Comparison of ENCODE assay signal across 9 cellular contexts in the genomic region with DNA sequence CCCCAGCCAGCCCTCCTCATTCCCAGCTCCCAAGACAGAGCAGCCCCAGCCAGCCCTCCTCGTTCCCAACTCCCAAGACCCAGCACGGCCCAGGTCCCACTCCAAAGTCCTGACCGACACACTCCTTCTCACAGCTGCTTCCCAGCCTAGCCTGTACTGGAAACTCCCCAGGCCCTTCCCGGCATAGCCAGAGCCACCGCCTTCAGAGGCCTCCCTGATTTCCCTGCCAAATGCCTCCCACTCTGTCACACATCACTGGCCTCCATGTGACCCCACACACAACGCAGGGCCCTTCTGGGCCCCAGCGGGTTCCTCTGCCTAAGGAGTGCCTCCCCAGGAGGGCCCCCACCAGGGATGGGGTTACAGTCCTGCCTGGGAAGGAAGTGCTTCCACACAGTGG. TPM values are rescaled to one million over a fixed set of nuclear protein-coding genes. Genes with fewer than 3 reads are reported as not detected.
DNase-seq lines count a peak whose midpoint lies in the region; ATAC-seq and TF ChIP-seq lines count a peak whose summit lies in the region.
"Had no signal": no experiment of that assay in that cellular context is flagged by ENCODE, and none has a peak within 500 bp of the region (broad histone marks: within the 10 kb centered on the region; RNA-seq: fewer than 3 reads in every experiment).

No MANE protein-coding gene starts in this region.

- TF ChIP-seq CTCF in CD4-positive, alpha-beta T cell (IDR thresholded peaks at IDR 0.05), result no peak
- TF ChIP-seq CTCF in nephron progenitor cell (IDR thresholded peaks at IDR 0.05) (no peak), dorsolateral prefrontal cortex (IDR thresholded peaks at IDR 0.05 in 54 of 56, conservative IDR thresholded peaks at IDR 0.05 in 2 of 56; ENCODE audit: low read depth in 1 of 56, partially characterized antibody in 56 of 56) (no peak)

- intact Hi-C loops in CD4-positive, alpha-beta T cell (cut with DNase I, micrococcal nuclease), result loop anchor here in 1 of 2 experiments (5.0 kb wide), 1 partner anchor 126 kb away; the partner anchor contains the start of gene CCNL2
- intact Hi-C loops in dendritic cell treated with granulocyte-macrophage colony-stimulating factor and Interleukin-4, amounts not matched to agents 40 ng/mL and 50 ng/mL, for 4 days (cut with micrococcal nuclease), result no loop called here
- intact Hi-C loops in dorsolateral prefrontal cortex (cut with DNase I), result no loop called here

- DNase-seq in CD4-positive, alpha-beta T cell, result no peak
- DNase-seq in nephron progenitor cell (no peak), dorsolateral prefrontal cortex (no peak), midbrain (lab: John Stamatoyannopoulos, UW) (no peak), UCSD-AML1 (lab: John Stamatoyannopoulos, UW; ENCODE audit: unreplicated experiment) (no peak)
- DNase-seq: effector CD4-positive, alpha-beta T cell had no signal

- no peak overlapping the region for H3K27ac ChIP-seq in CD4-positive, alpha-beta T cell (ENCODE audit: low read depth, low read length)
- peak overlapping the region in 1 of 59 donors; percentile 17 for H3K27ac ChIP-seq in dorsolateral prefrontal cortex

- H3K27ac Mint-ChIP-seq in CD4-positive, alpha-beta T cell, result peak overlapping the region; percentile 81
- peak overlapping the region in 2 of 3 donors; percentile 13 to 85 for H3K27ac Mint-ChIP-seq in IgD-negative memory B cell
- H3K27ac Mint-ChIP-seq in dendritic cell treated with granulocyte-macrophage colony-stimulating factor and Interleukin-4, amounts not matched to agents 40 ng/mL and 50 ng/mL, for 4 days, result peak overlapping the region; percentile 2
- peak overlapping the region; percentile 93 for H3K27ac Mint-ChIP-seq in nephron progenitor cell

- H3K9me3 Mint-ChIP-seq in CD4-positive, alpha-beta T cell, result no peaks in the 10 kb centered on the region
- H3K9me3 Mint-ChIP-seq in IgD-negative memory B cell (no peaks in the 10 kb centered on the region), nephron progenitor cell (no peaks in the 10 kb centered on the region)
- H3K9me3 Mint-ChIP-seq in dendritic cell treated with granulocyte-macrophage colony-stimulating factor and Interleukin-4, amounts not matched to agents 40 ng/mL and 50 ng/mL, for 4 days, result no peaks in the 10 kb centered on the region

- POLR2A ChIA-PET in CD4-positive, alpha-beta T cell (lab: Charles Lee), result interaction anchor here (0.7 kb wide), 1 partner anchor 113 kb away, joined by 3 read pairs; no protein-coding TSS in a partner anchor

- no peak for ATAC-seq in CD4-positive, alpha-beta T cell (ENCODE audit: poor library complexity)
- no peak for ATAC-seq in GM18858 (IDR thresholded peaks at IDR 0.05; ENCODE audit: unreplicated experiment)

- CTCF ChIA-PET in CD4-positive, alpha-beta T cell (lab: Charles Lee), result no interaction called here

- H3K4me3 Mint-ChIP-seq in CD4-positive, alpha-beta T cell, result peak overlapping the region; percentile 92
- H3K4me3 Mint-ChIP-seq in IgD-negative memory B cell (peak overlapping the region; percentile 41 to 92 (median 89)), nephron progenitor cell (peak overlapping the region; percentile 88)
- peak overlapping the region; percentile 37 for H3K4me3 Mint-ChIP-seq in dendritic cell treated with granulocyte-macrophage colony-stimulating factor and Interleukin-4, amounts not matched to agents 40 ng/mL and 50 ng/mL, for 4 days

- H3K4me1 Mint-ChIP-seq in CD4-positive, alpha-beta T cell (ENCODE audit: low read depth), result peaks cover 34% of the 10 kb centered on the region
- peaks cover 15 to 26% (median 26%) of the 10 kb centered on the region in 3 donors for H3K4me1 Mint-ChIP-seq in IgD-negative memory B cell
- H3K4me1 Mint-ChIP-seq in dendritic cell treated with granulocyte-macrophage colony-stimulating factor and Interleukin-4, amounts not matched to agents 40 ng/mL and 50 ng/mL, for 4 days (ENCODE audit: low read depth), result peaks cover 44% of the 10 kb centered on the region
- peaks cover 46% of the 10 kb centered on the region for H3K4me1 Mint-ChIP-seq in nephron progenitor cell

- no peaks in the 10 kb centered on the region for H3K9me3 ChIP-seq in CD4-positive, alpha-beta T cell (ENCODE audit: control insufficient read depth, low read length)

- no peaks in the 10 kb centered on the region for H3K27me3 Mint-ChIP-seq in CD4-positive, alpha-beta T cell
- H3K27me3 Mint-ChIP-seq in IgD-negative memory B cell (no peaks in the 10 kb centered on the region), nephron progenitor cell (ENCODE audit: low read depth, poor library complexity) (peaks cover 3% of the 10 kb centered on the region)
- no peaks in the 10 kb centered on the region for H3K27me3 Mint-ChIP-seq in dendritic cell treated with granulocyte-macrophage colony-stimulating factor and Interleukin-4, amounts not matched to agents 40 ng/mL and 50 ng/mL, for 4 days

- H3K27me3 ChIP-seq in CD4-positive, alpha-beta T cell (ENCODE audit: control insufficient read depth, insufficient read depth, low read length), result no peaks in the 10 kb centered on the region
- H3K27me3 ChIP-seq in dorsolateral prefrontal cortex, result no peaks in the 10 kb centered on the region

- H3K36me3 Mint-ChIP-seq in CD4-positive, alpha-beta T cell (ENCODE audit: low read depth), result peaks cover 38% of the 10 kb centered on the region
- H3K36me3 Mint-ChIP-seq in IgD-negative memory B cell (peaks cover 2% of the 10 kb centered on the region), nephron progenitor cell (ENCODE audit: low read depth) (peaks cover 23% of the 10 kb centered on the region)
- H3K36me3 Mint-ChIP-seq in dendritic cell treated with granulocyte-macrophage colony-stimulating factor and Interleukin-4, amounts not matched to agents 40 ng/mL and 50 ng/mL, for 4 days (ENCODE audit: low read depth), result peaks cover 74% of the 10 kb centered on the region

- H3K4me3 ChIP-seq in dorsolateral prefrontal cortex, result peak overlapping the region in 22 of 59 donors; percentile 0 to 98 (median 16)

RNA-seq across cellular contexts. Expression of gene UBE2J2, which starts 2.8 kb away (rescaled TPM):
- 10 to 100 TPM; 41.4 to 41.5 TPM for total RNA-seq in CD4-positive, alpha-beta T cell
- polyA plus RNA-seq in IgD-negative memory B cell, result 74.3 TPM
- 10 to 100 TPM; 37.3 to 87.4 (median 51.0) TPM for total RNA-seq in dorsolateral prefrontal cortex

RNA-seq across cellular contexts. Expression of gene SCNN1D, which starts 9.4 kb away (rescaled TPM):
- 10 to 100 TPM; 12.0 to 13.3 TPM for total RNA-seq in CD4-positive, alpha-beta T cell
- polyA plus RNA-seq in IgD-negative memory B cell, result not detected
- total RNA-seq in dorsolateral prefrontal cortex, result 10 to 100 TPM in 118 of 120 experiments, 1 to 10 TPM in 2; 7.8 to 43.6 (median 17.8) TPM

RNA-seq across cellular contexts. Expression of gene C1QTNF12, which starts 24.3 kb away (rescaled TPM):
- total RNA-seq in CD4-positive, alpha-beta T cell, result 1 to 10 TPM; 3.4 to 4.8 TPM
- polyA plus RNA-seq in IgD-negative memory B cell, result 0.88 TPM
- 1 to 10 TPM in 104 of 120 experiments, under 1 TPM in 9, not detected in 7; 0.57 to 8.3 (median 2.6) TPM for total RNA-seq in dorsolateral prefrontal cortex

RNA-seq across cellular contexts. Expression of gene ACAP3, which starts 36.9 kb away (rescaled TPM):
- total RNA-seq in CD4-positive, alpha-beta T cell, result 10 to 100 TPM; 45.3 to 46.4 TPM
- polyA plus RNA-seq in IgD-negative memory B cell, result 10.5 TPM
- 100 to 1,000 TPM in 119 of 120 experiments, 10 to 100 TPM in 1; 92.3 to 273 (median 164) TPM for total RNA-seq in dorsolateral prefrontal cortex

RNA-seq across cellular contexts. Expression of gene PUSL1, which starts 37.6 kb away (rescaled TPM):
- total RNA-seq in CD4-positive, alpha-beta T cell, result 10 to 100 TPM; 18.1 to 19.2 TPM
- 21.0 TPM for polyA plus RNA-seq in IgD-negative memory B cell
- total RNA-seq in dorsolateral prefrontal cortex, result 10 to 100 TPM in 118 of 120 experiments, 1 to 10 TPM in 2; 9.1 to 22.8 (median 14.0) TPM

Comparison
In these comparisons a context has a peak if more than half of its experiments do, and no peak if none do; other contexts are left out.
1. H3K27ac Mint-ChIP-seq: peak in every context shown above with its lines; median percentile 93 in nephron progenitor cell; 81 in CD4-positive, alpha-beta T cell; 49 in IgD-negative memory B cell; 2 in dendritic cell treated with granulocyte-macrophage colony-stimulating factor and Interleukin-4, amounts not matched to agents 40 ng/mL and 50 ng/mL, for 4 days.
2. H3K4me3 Mint-ChIP-seq: peak in every context shown above with its lines; median percentile 92 in CD4-positive, alpha-beta T cell; 89 in IgD-negative memory B cell; 88 in nephron progenitor cell; 37 in dendritic cell treated with granulocyte-macrophage colony-stimulating factor and Interleukin-4, amounts not matched to agents 40 ng/mL and 50 ng/mL, for 4 days.